ENCODE assay signal across 1 cellular context in genomic region chr2:101387151-101387807, GRCh38.
TF ChIP-seq lines count a peak whose summit lies in the region.

Gene CREG2 (minus strand): TSS chr2:101387503. CDS start chr2:101387457, 46 bp downstream.

TF ChIP-seq in HEK293, 187 proteins besides CTCF, POLR2A, EP300 and RAD21 (continued from another document):
- TF ChIP-seq ZNF692 (tag by site-specific recombination; IDR thresholded peaks at IDR 0.05): no peak
- no peak for TF ChIP-seq ZNF518A (tag by site-specific recombination; conservative IDR thresholded peaks at IDR 0.05; ENCODE audit: low read depth)
- TF ChIP-seq ZNF623 (tag by site-specific recombination; IDR thresholded peaks at IDR 0.05): no peak
- TF ChIP-seq KLF7 (tag by site-specific recombination; IDR thresholded peaks at IDR 0.05; ENCODE audit: borderline replicate concordance): no peak
- TF ChIP-seq ZNF169 (tag by site-specific recombination; IDR thresholded peaks at IDR 0.05): no peak
- no peak for TF ChIP-seq MEIS1 (CRISPR knock-in tag; IDR thresholded peaks at IDR 0.05; ENCODE audit: borderline replicate concordance)
- no peak for TF ChIP-seq ZNF830 (tag by site-specific recombination; IDR thresholded peaks at IDR 0.05; ENCODE audit: low read depth)
- TF ChIP-seq ZSCAN23 (tag by site-specific recombination; IDR thresholded peaks at IDR 0.05): no peak
- no peak for TF ChIP-seq ZNF514 (tag by site-specific recombination; IDR thresholded peaks at IDR 0.05)
- TF ChIP-seq ZNF501 (tag by site-specific recombination; IDR thresholded peaks at IDR 0.05): no peak
- TF ChIP-seq ZNF624 (tag by site-specific recombination; IDR thresholded peaks at IDR 0.05): no peak
- peak; percentile 85; the same call in 1 of the 2 replicates for TF ChIP-seq REST (tag by site-specific recombination; IDR thresholded peaks at IDR 0.05)
- TF ChIP-seq ZNF354C (tag by site-specific recombination; IDR thresholded peaks at IDR 0.05; ENCODE audit: borderline replicate concordance, low read depth): no peak
- peak; percentile 48; the same call in 1 of the 2 replicates for TF ChIP-seq ZNF768 (tag by site-specific recombination; IDR thresholded peaks at IDR 0.05)
- TF ChIP-seq GLI4 (tag by site-specific recombination; IDR thresholded peaks at IDR 0.05): no peak
